Comparison of ENCODE assay signal across 7 cellular contexts in genomic region chr11:647672-648158, GRCh38. TPM values are rescaled to one million over a fixed set of nuclear protein-coding genes. Genes with fewer than 3 reads are reported as not detected.
"Had no signal": no experiment of that assay in that cellular context is flagged by ENCODE, and none has a peak within 500 bp of the region (broad histone marks: within the 10 kb centered on the region; RNA-seq: fewer than 3 reads in every experiment).

No MANE protein-coding gene starts in this region.

RNA-seq across cellular contexts. Expression of gene DRD4, which starts 10.6 kb away (rescaled TPM):
- total RNA-seq: Right ventricle myocardium superior, RPMI7951, SJSA1 had no signal
- polyA plus RNA-seq: IgD-negative memory B cell had no signal

RNA-seq across cellular contexts. Expression of gene SCT, which starts 20.7 kb away (rescaled TPM):
- total RNA-seq: HT1080, NCI-H460, PC-9, Right ventricle myocardium superior, RPMI7951, SJSA1 had no signal
- polyA plus RNA-seq: IgD-negative memory B cell had no signal

RNA-seq across cellular contexts. Expression of gene CDHR5, which starts 23.0 kb away (rescaled TPM):
- total RNA-seq: HT1080, PC-9, Right ventricle myocardium superior, RPMI7951, SJSA1 had no signal
- polyA plus RNA-seq: IgD-negative memory B cell had no signal

RNA-seq across cellular contexts. Expression of gene IRF7, which starts 32.0 kb away (rescaled TPM):
- total RNA-seq: HT1080 had no signal
